29 cellular contexts compared by ENCODE assay signal in genomic region chr7:1770331-1770730, GRCh38.
"Had no signal": no experiment of that assay in that cellular context is flagged by ENCODE, and none has a peak within 500 bp of the region (broad histone marks: within the 10 kb centered on the region; RNA-seq: fewer than 3 reads in every experiment).

No MANE protein-coding gene starts in this region.

- H3K27ac Mint-ChIP-seq: activated CD4-positive, alpha-beta memory T cell treated with anti-CD3 and anti-CD28 coated beads, Interleukin-2, amount 10 ng/mL, durations not matched to agents 7 days and 5 days; activated naive CD4-positive, alpha-beta T cell treated with anti-CD3 and anti-CD28 coated beads, Interleukin-2, amount 10 ng/mL, durations not matched to agents 7 days and 5 days; activated naive CD8-positive, alpha-beta T cell; activated naive CD8-positive, alpha-beta T cell treated with anti-CD3 and anti-CD28 coated beads, Interleukin-2, amount 50 U/mL, for 24 hours; brain had no signal

- H3K27me3 ChIP-seq: SJCRH30 had no signal

- DNase-seq: activated CD4-positive, alpha-beta memory T cell treated with anti-CD3 and anti-CD28 coated beads, Interleukin-2, amount 10 ng/mL, durations not matched to agents 7 days and 5 days; activated CD4-positive, alpha-beta T cell treated with anti-CD3 and anti-CD28 coated beads for 1 hour; activated CD4-positive, alpha-beta T cell treated with anti-CD3 and anti-CD28 coated beads for 48 hours; activated CD4-positive, CD25-positive, alpha-beta regulatory T cell; activated effector memory CD4-positive, alpha-beta T cell treated with Interleukin-2 at 50 U/mL for 16 hours; activated naive CD4-positive, alpha-beta T cell treated with anti-CD3 and anti-CD28 coated beads, Interleukin-2, amount 10 ng/mL, durations not matched to agents 7 days and 5 days; activated naive CD8-positive, alpha-beta T cell treated with anti-CD3 and anti-CD28 coated beads, Interleukin-2, amount 50 U/mL, for 24 hours; activated T-cell treated with anti-CD3 and anti-CD28 coated beads, Interleukin-2, amount 50 U/mL, for 48 hours; anterior cingulate cortex; central memory CD4-positive, alpha-beta T cell; NCI-H1092 treated with DMSO at 0.1 percent for 48 hours; NCI-H1417; NCI-H146; NCI-H187 treated with DMSO at 0.1 percent for 48 hours; NCI-H2081; NCI-H2171 treated with DMSO at 0.1 percent for 48 hours; NCI-H2227 treated with DMSO at 0.1 percent for 48 hours; NCI-H446 treated with DMSO at 0.1 percent for 48 hours; NCI-H524; NCI-H69; NCI-H82; SHP77; SJCRH30; T1000; WERI-Rb-1 had no signal

- H3K4me1 Mint-ChIP-seq: activated CD4-positive, alpha-beta memory T cell treated with anti-CD3 and anti-CD28 coated beads, Interleukin-2, amount 10 ng/mL, durations not matched to agents 7 days and 5 days; activated naive CD4-positive, alpha-beta T cell treated with anti-CD3 and anti-CD28 coated beads, Interleukin-2, amount 10 ng/mL, durations not matched to agents 7 days and 5 days; activated naive CD8-positive, alpha-beta T cell treated with anti-CD3 and anti-CD28 coated beads, Interleukin-2, amount 50 U/mL, for 24 hours; brain had no signal

- H3K27me3 Mint-ChIP-seq: activated CD4-positive, alpha-beta memory T cell treated with anti-CD3 and anti-CD28 coated beads, Interleukin-2, amount 10 ng/mL, durations not matched to agents 7 days and 5 days; activated naive CD8-positive, alpha-beta T cell; activated naive CD8-positive, alpha-beta T cell treated with anti-CD3 and anti-CD28 coated beads, Interleukin-2, amount 50 U/mL, for 24 hours; brain had no signal

- H3K36me3 Mint-ChIP-seq: activated naive CD4-positive, alpha-beta T cell treated with anti-CD3 and anti-CD28 coated beads, Interleukin-2, amount 10 ng/mL, durations not matched to agents 7 days and 5 days; brain had no signal

- H3K4me3 ChIP-seq: SJCRH30, SK-N-MC had no signal

- H3K4me3 Mint-ChIP-seq: activated CD4-positive, alpha-beta memory T cell treated with anti-CD3 and anti-CD28 coated beads, Interleukin-2, amount 10 ng/mL, durations not matched to agents 7 days and 5 days; activated naive CD4-positive, alpha-beta T cell treated with anti-CD3 and anti-CD28 coated beads, Interleukin-2, amount 10 ng/mL, durations not matched to agents 7 days and 5 days; activated naive CD8-positive, alpha-beta T cell; activated naive CD8-positive, alpha-beta T cell treated with anti-CD3 and anti-CD28 coated beads, Interleukin-2, amount 50 U/mL, for 24 hours; brain had no signal

- ATAC-seq: activated naive CD8-positive, alpha-beta T cell treated with anti-CD3 and anti-CD28 coated beads, Interleukin-2, amount 50 U/mL, for 24 hours; Panc1 had no signal

- H3K36me3 ChIP-seq: SJCRH30, WERI-Rb-1 had no signal
